ENCODE assay signal across 8 cellular contexts in genomic region chr9:85522459-85523092, GRCh38.
A peak's percentile ranks its signal among the peaks of the same experiment; 100 is the strongest.
DNase-seq lines count a peak whose midpoint lies in the region; ATAC-seq and TF ChIP-seq lines count a peak whose summit lies in the region.

No MANE protein-coding gene starts in this region.

- H3K27ac ChIP-seq in urinary bladder (ENCODE audit: low read depth), result no peak overlapping the region

- H3K4me3 ChIP-seq in HFF-Myc (replicated peaks; ENCODE audit: low read depth, low read length) (peak overlapping the region; percentile 42), fibroblast of mammary gland (ENCODE audit: control insufficient read depth, low read depth, low read length) (peak overlapping the region; percentile 48), urinary bladder (ENCODE audit: low read depth, low read length) (peak overlapping the region; percentile 8)

- H3K4me3 Mint-ChIP-seq in natural killer cell treated with Interleukin-12 subunit alpha and Interleukin-12 subunit beta and Interleukin-15 and Interleukin-18, amount 100 ng/mL, for 72 hours, result peak overlapping the region; percentile 87

- WGBS in urinary bladder, result 1% methylated on average over 55 of the region's 55 CpGs

- DNase-seq in Ammon's horn (ENCODE audit: low spot score) (peak; percentile 68), HFF-Myc (ENCODE audit: extremely low read depth, low read depth) (no peak), UCSD-AML1 (lab: John Stamatoyannopoulos, UW; ENCODE audit: unreplicated experiment) (peak; percentile 66), fibroblast of mammary gland (ENCODE audit: low read depth) (peak; percentile 42), OCI-M2 (lab: John Stamatoyannopoulos, UW; ENCODE audit: unreplicated experiment) (no peak)
- peak; percentile 75 for DNase-seq in natural killer cell treated with Interleukin-12 subunit alpha and Interleukin-12 subunit beta and Interleukin-15 and Interleukin-18, amount 100 ng/mL, for 72 hours (ENCODE audit: low spot score)

- no peak for TF ChIP-seq POLR2A in GM18505 (IDR thresholded peaks at IDR 0.05; ENCODE audit: borderline replicate concordance, extremely low read depth, insufficient read depth, insufficient read length)

- no peaks in the 10 kb centered on the region for H3K36me3 ChIP-seq in urinary bladder (ENCODE audit: insufficient read depth)

- peaks cover 32 to 39% of the 10 kb centered on the region in 2 donors for H3K27me3 Mint-ChIP-seq in natural killer cell treated with Interleukin-12 subunit alpha and Interleukin-12 subunit beta and Interleukin-15 and Interleukin-18, amount 100 ng/mL, for 72 hours

- H3K4me1 ChIP-seq in urinary bladder (ENCODE audit: insufficient read depth), result no peaks in the 10 kb centered on the region

- no peaks in the 10 kb centered on the region for H3K9me3 Mint-ChIP-seq in natural killer cell treated with Interleukin-12 subunit alpha and Interleukin-12 subunit beta and Interleukin-15 and Interleukin-18, amount 100 ng/mL, for 72 hours

- peak overlapping the region; percentile 28 to 80 for H3K27ac Mint-ChIP-seq in natural killer cell treated with Interleukin-12 subunit alpha and Interleukin-12 subunit beta and Interleukin-15 and Interleukin-18, amount 100 ng/mL, for 72 hours

- H3K4me1 Mint-ChIP-seq in natural killer cell treated with Interleukin-12 subunit alpha and Interleukin-12 subunit beta and Interleukin-15 and Interleukin-18, amount 100 ng/mL, for 72 hours (ENCODE audit: low read depth in 2 of 2), result peaks cover 28 to 34% of the 10 kb centered on the region in 2 donors

- peak; percentile 80 to 86 for ATAC-seq in natural killer cell treated with Interleukin-12 subunit alpha and Interleukin-12 subunit beta and Interleukin-15 and Interleukin-18, amount 100 ng/mL, for 72 hours
- no peak for ATAC-seq in GM18505 (IDR thresholded peaks at IDR 0.05; ENCODE audit: unreplicated experiment)

- no peak for TF ChIP-seq CTCF in HFF-Myc (IDR thresholded peaks at IDR 0.05; ENCODE audit: low read depth, low read length, missing control alignments)
- TF ChIP-seq CTCF in fibroblast of mammary gland (conservative IDR thresholded peaks at IDR 0.05; ENCODE audit: control insufficient read depth, insufficient read depth, low read depth, low read length), result no peak

- no peaks in the 10 kb centered on the region for H3K36me3 Mint-ChIP-seq in natural killer cell treated with Interleukin-12 subunit alpha and Interleukin-12 subunit beta and Interleukin-15 and Interleukin-18, amount 100 ng/mL, for 72 hours

Comparison
In these comparisons a context has a peak if more than half of its experiments do, and no peak if none do; other contexts are left out.
1. DNase-seq: peak in Ammon's horn (single experiment), UCSD-AML1 (single experiment), fibroblast of mammary gland (single experiment) and natural killer cell treated with Interleukin-12 subunit alpha and Interleukin-12 subunit beta and Interleukin-15 and Interleukin-18, amount 100 ng/mL, for 72 hours (single experiment); none in HFF-Myc (single experiment) and OCI-M2 (single experiment).
2. Peak in every context shown above with its lines, with median percentiles within 50 percentile points of each other: H3K4me3 ChIP-seq.